8 cellular contexts compared by ENCODE assay signal in genomic region chr1:1344672-1345361, GRCh38. TPM values are rescaled to one million over a fixed set of nuclear protein-coding genes. Genes with fewer than 3 reads are reported as not detected.
DNase-seq lines count a peak whose midpoint lies in the region; ATAC-seq and TF ChIP-seq lines count a peak whose summit lies in the region.

No MANE protein-coding gene starts in this region.

- no peaks in the 10 kb centered on the region for H3K9me3 Mint-ChIP-seq in activated naive CD4-positive, alpha-beta T cell treated with anti-CD3 and anti-CD28 coated beads, Interleukin-2, amount 50 U/mL, for 72 hours

- in situ Hi-C loops in ACHN (cut with HindIII; ENCODE audit: low pct_ligation_motif_present, low pct_unique_long_range_greater_than_20kb, low sequenced_read_pairs), result no loop called here

- H3K27ac ChIP-seq in lung (ENCODE audit: low read depth in 1 of 2, low read length in 1 of 2), result peak overlapping the region in 1 of 2 donors; percentile 76

- no peaks in the 10 kb centered on the region for H3K9me3 ChIP-seq in lung (ENCODE audit: control insufficient read depth in 2 of 2, insufficient read depth in 1 of 2, low read length in 1 of 2)

- H3K27me3 ChIP-seq in lung (ENCODE audit: control insufficient read depth, insufficient read depth), result no peaks in the 10 kb centered on the region

- peak; percentile 63 to 89 for ATAC-seq in activated naive CD4-positive, alpha-beta T cell treated with anti-CD3 and anti-CD28 coated beads, Interleukin-2, amount 50 U/mL, for 72 hours
- ATAC-seq in lung (ENCODE audit: insufficient read depth, low FRiP score), result peak; percentile 38
- no peak for ATAC-seq in HG03469 (IDR thresholded peaks at IDR 0.05; ENCODE audit: unreplicated experiment)

- DNase-seq in ACHN (peak; percentile 78), HuH-7 (ENCODE audit: low spot score) (peak; percentile 93), lung (ENCODE audit: low spot score) (no peak), globus pallidus (ENCODE audit: low spot score) (no peak), mucosa of gallbladder (ENCODE audit: low spot score) (no peak), ecto neural progenitor cell (ENCODE audit: low spot score) (no peak)
- peak in 1 of 2 donors; percentile 78 for DNase-seq in activated naive CD4-positive, alpha-beta T cell treated with anti-CD3 and anti-CD28 coated beads, Interleukin-2, amount 50 U/mL, for 72 hours (ENCODE audit: low spot score in 2 of 2)

- no peak for TF ChIP-seq CTCF in lung (IDR thresholded peaks at IDR 0.05; ENCODE audit: control extremely low read depth, extremely low read depth)

- WGBS in lung, 2 donors, result 70 to 76% methylated on average over 13 to 15 of the region's 15 CpGs

- peaks cover 0 to 18% of the 10 kb centered on the region in 2 donors for H3K36me3 ChIP-seq in lung (ENCODE audit: control insufficient read depth in 2 of 2, insufficient read depth in 2 of 2, low read length in 2 of 2)

- peaks cover 9 to 12% of the 10 kb centered on the region in 2 donors for H3K36me3 Mint-ChIP-seq in activated naive CD4-positive, alpha-beta T cell treated with anti-CD3 and anti-CD28 coated beads, Interleukin-2, amount 50 U/mL, for 72 hours

- no peak overlapping the region for H3K4me3 ChIP-seq in lung

- peak overlapping the region in 1 of 2 donors; percentile 36 for H3K27ac Mint-ChIP-seq in activated naive CD4-positive, alpha-beta T cell treated with anti-CD3 and anti-CD28 coated beads, Interleukin-2, amount 50 U/mL, for 72 hours

- peaks cover 0 to 32% of the 10 kb centered on the region in 2 donors for H3K4me1 ChIP-seq in lung (ENCODE audit: control insufficient read depth in 2 of 2, insufficient read depth in 2 of 2, low read length in 2 of 2)

RNA-seq across cellular contexts. Expression of gene DVL1, which starts 4.4 kb away (rescaled TPM):
- total RNA-seq in activated naive CD4-positive, alpha-beta T cell treated with anti-CD3 and anti-CD28 coated beads, Interleukin-2, amount 50 U/mL, for 72 hours, result 10 to 100 TPM; 41.9 to 44.8 TPM
- total RNA-seq in lung (10 to 100 TPM; 39.2 to 79.1 TPM), mucosa of gallbladder (72.7 TPM)
- polyA plus RNA-seq in lung, result 10 to 100 TPM; 48.8 to 76.9 TPM

RNA-seq across cellular contexts. Expression of gene MXRA8, which starts 13.5 kb away (rescaled TPM):
- total RNA-seq in activated naive CD4-positive, alpha-beta T cell treated with anti-CD3 and anti-CD28 coated beads, Interleukin-2, amount 50 U/mL, for 72 hours, result under 1 TPM in 1 of 2 donors, not detected in 1; 0.66 TPM
- total RNA-seq in lung (100 to 1,000 TPM in 1 of 2 donors, 10 to 100 TPM in 1; 68.9 to 213 TPM), mucosa of gallbladder (73.1 TPM)
- polyA plus RNA-seq in lung, result 10 to 100 TPM; 38.5 to 65.0 TPM

RNA-seq across cellular contexts. Expression of gene TAS1R3, which starts 13.7 kb away (rescaled TPM):
- total RNA-seq in activated naive CD4-positive, alpha-beta T cell treated with anti-CD3 and anti-CD28 coated beads, Interleukin-2, amount 50 U/mL, for 72 hours, result under 1 TPM; 0.32 to 0.43 TPM
- total RNA-seq in lung (1 to 10 TPM in 1 of 2 donors, under 1 TPM in 1; 0.67 to 1.3 TPM), mucosa of gallbladder (0.40 TPM)
- under 1 TPM; 0.13 to 0.43 TPM for polyA plus RNA-seq in lung

RNA-seq across cellular contexts. Expression of gene CPTP, which starts 20.2 kb away (rescaled TPM):
- total RNA-seq in activated naive CD4-positive, alpha-beta T cell treated with anti-CD3 and anti-CD28 coated beads, Interleukin-2, amount 50 U/mL, for 72 hours, result 10 to 100 TPM in 1 of 2 donors, 1 to 10 TPM in 1; 9.8 to 12.2 TPM
- total RNA-seq in lung, result 10 to 100 TPM; 14.2 to 24.2 TPM
- polyA plus RNA-seq in lung, result 10 to 100 TPM; 10.9 to 32.0 TPM
- 36.1 TPM for total RNA-seq in mucosa of gallbladder

RNA-seq across cellular contexts. Expression of gene INTS11, which starts 20.4 kb away (rescaled TPM):
- 100 to 1,000 TPM; 119 to 142 TPM for total RNA-seq in activated naive CD4-positive, alpha-beta T cell treated with anti-CD3 and anti-CD28 coated beads, Interleukin-2, amount 50 U/mL, for 72 hours
- total RNA-seq in lung, result 100 to 1,000 TPM in 1 of 2 donors, 10 to 100 TPM in 1; 89.8 to 102 TPM
- polyA plus RNA-seq in lung, result 100 to 1,000 TPM in 1 of 2 donors, 10 to 100 TPM in 1; 91.2 to 130 TPM
- 121 TPM for total RNA-seq in mucosa of gallbladder

Comparison
In these comparisons a context has a peak if more than half of its experiments do, and no peak if none do; other contexts are left out.
1. DNase-seq: peak in ACHN (single experiment) and HuH-7 (single experiment); none in lung (single experiment), globus pallidus (single experiment), mucosa of gallbladder (single experiment) and ecto neural progenitor cell (single experiment).
2. RNA of gene MXRA8, which starts 13.5 kb away (total RNA-seq): 68.9 to 213 TPM in lung and 73.1 TPM in mucosa of gallbladder (single experiment); 0.66 TPM in activated naive CD4-positive, alpha-beta T cell treated with anti-CD3 and anti-CD28 coated beads, Interleukin-2, amount 50 U/mL, for 72 hours; every median in the first group is over 10 times any median in the second.